In the genomic region with DNA sequence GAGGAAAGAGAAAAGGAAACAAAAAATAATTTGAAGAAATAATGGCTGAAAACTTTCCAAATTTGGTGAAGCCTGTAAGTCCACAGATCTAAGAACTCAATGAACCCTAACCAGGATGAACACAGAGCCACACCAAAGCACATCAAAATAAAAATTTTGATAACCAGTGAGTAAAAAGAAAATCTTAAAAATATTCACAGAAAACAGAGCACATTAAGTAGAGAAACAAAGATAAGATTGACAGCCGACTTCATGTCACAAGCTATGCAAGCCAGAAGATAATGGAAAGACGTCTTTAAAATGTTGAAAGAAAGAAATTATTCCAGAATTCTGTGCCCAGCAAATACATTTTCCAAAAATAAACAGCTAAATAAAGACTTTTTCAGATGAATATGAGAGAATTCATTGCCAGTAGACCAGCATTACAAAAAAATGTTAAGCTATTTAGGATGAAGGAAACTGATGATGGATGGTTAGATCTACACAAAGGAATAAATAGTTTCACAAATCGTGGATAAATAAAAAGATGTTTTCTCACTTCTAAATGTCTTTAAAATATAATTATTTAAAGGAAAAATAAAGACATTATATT, we compare ENCODE assay signal across 8 cellular contexts.
DNase-seq lines count a peak whose midpoint lies in the region; ATAC-seq and TF ChIP-seq lines count a peak whose summit lies in the region.

No MANE protein-coding gene starts in this region.

- TF ChIP-seq CTCF in HEK293 (tag by site-specific recombination; IDR thresholded peaks at IDR 0.05) (no peak), fibroblast of the aortic adventitia (IDR thresholded peaks at IDR 0.05; ENCODE audit: insufficient read depth, low read length) (no peak)

- CTCF ChIA-PET in HEK293 (lab: Yijun Ruan, JAX), result no interaction called here

- POLR2A ChIA-PET in HEK293 (lab: Yijun Ruan, JAX), result no interaction called here

- DNase-seq in CD1c-positive myeloid dendritic cell (ENCODE audit: extremely low spot score) (peak; percentile 12), RPMI8226 (peak; percentile 39), fibroblast of the aortic adventitia (ENCODE audit: low read depth) (peak; percentile 47), hippocampal formation (lab: John Stamatoyannopoulos, UW) (no peak), NCI-H510A treated with DMSO at 0.1 percent for 48 hours (lab: John Stamatoyannopoulos, UW) (no peak)
- DNase-seq in activated T-cell treated with anti-CD3 and anti-CD28 coated beads, Interleukin-2, amount 50 U/mL, for 48 hours, result no peak

- no peaks in the 10 kb centered on the region for H3K9me3 ChIP-seq in HEK293 (ENCODE audit: control insufficient read depth, insufficient read depth, low read depth, low read length)

- no peak overlapping the region for H3K4me3 ChIP-seq in HEK293 (ENCODE audit: low read depth, low read length)
- H3K4me3 ChIP-seq in fibroblast of the aortic adventitia (ENCODE audit: low read depth, low read length), result no peak overlapping the region

- no peak overlapping the region for H3K27ac ChIP-seq in HEK293 (ENCODE audit: extremely low read depth, low read depth, low read length)

- peaks cover 6% of the 10 kb centered on the region; the same call in 1 of the 2 replicates for H3K4me1 ChIP-seq in HEK293 (ENCODE audit: control insufficient read depth, insufficient read depth, low read length)

- H3K36me3 ChIP-seq in HEK293 (ENCODE audit: control insufficient read depth in 2 of 2, insufficient read depth in 1 of 2, low read length in 2 of 2), result no peaks in the 10 kb centered on the region

- no peak for ATAC-seq in HG02973 (IDR thresholded peaks at IDR 0.05; ENCODE audit: unreplicated experiment)

TF ChIP-seq in HEK293, 187 proteins besides CTCF, POLR2A, EP300 and RAD21 (continues in another document):
- TF ChIP-seq GLI4 (tag by site-specific recombination; IDR thresholded peaks at IDR 0.05), result no peak
- no peak for TF ChIP-seq HOXA7 (CRISPR knock-in tag; IDR thresholded peaks at IDR 0.05; ENCODE audit: borderline replicate concordance)
- TF ChIP-seq ZFP3 (tag by site-specific recombination; IDR thresholded peaks at IDR 0.05; ENCODE audit: low read depth), result no peak
- TF ChIP-seq ZNF404 (tag by site-specific recombination; IDR thresholded peaks at IDR 0.05), result 0 out of 2 replicates have a peak, but pooled peaks have one; percentile 41
- peak; percentile 81 for TF ChIP-seq ZNF529 (tag by site-specific recombination; IDR thresholded peaks at IDR 0.05; ENCODE audit: insufficient replicate concordance)
- TF ChIP-seq, protein P1, sequence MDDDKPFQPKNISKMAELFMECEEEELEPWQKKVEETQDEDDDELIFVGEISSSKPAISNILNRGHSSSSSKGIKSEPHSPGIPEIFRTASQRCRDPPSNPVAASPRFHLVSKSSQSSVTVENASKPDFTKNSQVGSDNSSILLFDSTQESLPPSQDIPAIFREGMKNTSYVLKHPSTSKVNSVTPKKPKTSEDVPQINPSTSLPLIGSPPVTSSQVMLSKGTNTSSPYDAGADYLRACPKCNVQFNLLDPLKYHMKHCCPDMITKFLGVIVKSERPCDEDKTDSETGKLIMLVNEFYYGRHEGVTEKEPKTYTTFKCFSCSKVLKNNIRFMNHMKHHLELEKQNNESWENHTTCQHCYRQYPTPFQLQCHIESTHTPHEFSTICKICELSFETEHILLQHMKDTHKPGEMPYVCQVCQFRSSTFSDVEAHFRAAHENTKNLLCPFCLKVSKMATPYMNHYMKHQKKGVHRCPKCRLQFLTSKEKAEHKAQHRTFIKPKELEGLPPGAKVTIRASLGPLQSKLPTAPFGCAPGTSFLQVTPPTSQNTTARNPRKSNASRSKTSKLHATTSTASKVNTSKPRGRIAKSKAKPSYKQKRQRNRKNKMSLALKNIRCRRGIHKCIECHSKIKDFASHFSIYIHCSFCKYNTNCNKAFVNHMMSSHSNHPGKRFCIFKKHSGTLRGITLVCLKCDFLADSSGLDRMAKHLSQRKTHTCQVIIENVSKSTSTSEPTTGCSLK (tag by site-specific recombination; IDR thresholded peaks at IDR 0.05), result 0 out of 2 replicates have a peak, but pooled peaks have one; percentile 45
- TF ChIP-seq ZNF558 (tag by site-specific recombination; IDR thresholded peaks at IDR 0.05), result peak; percentile 86
- no peak for TF ChIP-seq ZNF157 (tag by site-specific recombination; IDR thresholded peaks at IDR 0.05)
- TF ChIP-seq, protein P2, sequence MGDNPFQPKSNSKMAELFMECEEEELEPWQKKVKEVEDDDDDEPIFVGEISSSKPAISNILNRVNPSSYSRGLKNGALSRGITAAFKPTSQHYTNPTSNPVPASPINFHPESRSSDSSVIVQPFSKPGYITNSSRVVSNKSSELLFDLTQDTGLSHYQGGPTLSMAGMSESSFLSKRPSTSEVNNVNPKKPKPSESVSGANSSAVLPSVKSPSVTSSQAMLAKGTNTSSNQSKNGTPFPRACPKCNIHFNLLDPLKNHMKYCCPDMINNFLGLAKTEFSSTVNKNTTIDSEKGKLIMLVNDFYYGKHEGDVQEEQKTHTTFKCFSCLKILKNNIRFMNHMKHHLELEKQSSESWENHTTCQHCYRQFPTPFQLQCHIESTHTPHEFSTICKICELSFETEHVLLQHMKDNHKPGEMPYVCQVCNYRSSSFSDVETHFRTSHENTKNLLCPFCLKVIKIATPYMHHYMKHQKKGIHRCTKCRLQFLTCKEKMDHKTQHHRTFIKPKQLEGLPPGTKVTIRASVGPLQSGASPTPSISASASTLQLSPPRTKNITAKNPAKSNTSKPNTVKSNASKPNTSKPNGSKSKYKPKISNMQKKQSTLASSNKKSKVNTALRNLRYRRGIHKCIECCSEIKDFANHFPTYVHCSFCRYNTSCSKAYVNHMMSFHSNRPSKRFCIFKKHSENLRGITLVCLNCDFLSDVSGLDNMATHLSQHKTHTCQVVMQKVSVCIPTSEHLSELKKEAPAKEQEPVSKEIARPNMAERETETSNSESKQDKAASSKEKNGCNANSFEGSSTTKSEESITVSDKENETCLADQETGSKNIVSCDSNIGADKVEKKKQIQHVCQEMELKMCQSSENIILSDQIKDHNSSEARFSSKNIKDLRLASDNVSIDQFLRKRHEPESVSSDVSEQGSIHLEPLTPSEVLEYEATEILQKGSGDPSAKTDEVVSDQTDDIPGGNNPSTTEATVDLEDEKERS (tag by site-specific recombination; IDR thresholded peaks at IDR 0.05), result peak; percentile 96
- TF ChIP-seq, protein P3, sequence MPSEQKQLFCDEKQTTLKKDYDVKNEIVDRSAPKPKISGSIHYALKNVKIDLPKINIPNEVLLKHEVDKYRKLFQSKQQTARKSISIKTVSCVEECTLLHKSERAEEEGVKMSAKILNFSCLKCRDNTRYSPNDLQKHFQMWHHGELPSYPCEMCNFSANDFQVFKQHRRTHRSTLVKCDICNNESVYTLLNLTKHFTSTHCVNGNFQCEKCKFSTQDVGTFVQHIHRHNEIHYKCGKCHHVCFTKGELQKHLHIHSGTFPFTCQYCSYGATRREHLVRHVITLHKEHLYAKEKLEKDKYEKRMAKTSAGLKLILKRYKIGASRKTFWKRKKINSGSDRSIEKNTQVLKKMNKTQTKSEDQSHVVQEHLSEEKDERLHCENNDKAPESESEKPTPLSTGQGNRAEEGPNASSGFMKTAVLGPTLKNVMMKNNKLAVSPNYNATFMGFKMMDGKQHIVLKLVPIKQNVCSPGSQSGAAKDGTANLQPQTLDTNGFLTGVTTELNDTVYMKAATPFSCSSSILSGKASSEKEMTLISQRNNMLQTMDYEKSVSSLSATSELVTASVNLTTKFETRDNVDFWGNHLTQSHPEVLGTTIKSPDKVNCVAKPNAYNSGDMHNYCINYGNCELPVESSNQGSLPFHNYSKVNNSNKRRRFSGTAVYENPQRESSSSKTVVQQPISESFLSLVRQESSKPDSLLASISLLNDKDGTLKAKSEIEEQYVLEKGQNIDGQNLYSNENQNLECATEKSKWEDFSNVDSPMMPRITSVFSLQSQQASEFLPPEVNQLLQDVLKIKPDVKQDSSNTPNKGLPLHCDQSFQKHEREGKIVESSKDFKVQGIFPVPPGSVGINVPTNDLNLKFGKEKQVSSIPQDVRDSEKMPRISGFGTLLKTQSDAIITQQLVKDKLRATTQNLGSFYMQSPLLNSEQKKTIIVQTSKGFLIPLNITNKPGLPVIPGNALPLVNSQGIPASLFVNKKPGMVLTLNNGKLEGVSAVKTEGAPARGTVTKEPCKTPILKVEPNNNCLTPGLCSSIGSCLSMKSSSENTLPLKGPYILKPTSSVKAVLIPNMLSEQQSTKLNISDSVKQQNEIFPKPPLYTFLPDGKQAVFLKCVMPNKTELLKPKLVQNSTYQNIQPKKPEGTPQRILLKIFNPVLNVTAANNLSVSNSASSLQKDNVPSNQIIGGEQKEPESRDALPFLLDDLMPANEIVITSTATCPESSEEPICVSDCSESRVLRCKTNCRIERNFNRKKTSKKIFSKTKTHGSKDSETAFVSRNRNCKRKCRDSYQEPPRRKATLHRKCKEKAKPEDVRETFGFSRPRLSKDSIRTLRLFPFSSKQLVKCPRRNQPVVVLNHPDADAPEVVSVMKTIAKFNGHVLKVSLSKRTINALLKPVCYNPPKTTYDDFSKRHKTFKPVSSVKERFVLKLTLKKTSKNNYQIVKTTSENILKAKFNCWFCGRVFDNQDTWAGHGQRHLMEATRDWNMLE (tag by site-specific recombination; conservative IDR thresholded peaks at IDR 0.05; ENCODE audit: low read depth), result peak; percentile 45; the same call in 1 of the 2 replicates
- TF ChIP-seq KLF8 (tag by site-specific recombination; IDR thresholded peaks at IDR 0.05), result 0 out of 2 replicates have a peak, but pooled peaks have one; percentile 28
- no peak for TF ChIP-seq ZNF624 (tag by site-specific recombination; IDR thresholded peaks at IDR 0.05)
- no peak for TF ChIP-seq ZBTB20 (tag by site-specific recombination; IDR thresholded peaks at IDR 0.05)
- peak; percentile 95; the same call in 1 of the 2 replicates for TF ChIP-seq TRIM28 (IDR thresholded peaks at IDR 0.05; ENCODE audit: borderline replicate concordance, low read length)
- no peak for TF ChIP-seq PRDM1 (tag by site-specific recombination; IDR thresholded peaks at IDR 0.05)
- no peak for TF ChIP-seq SCRT2 (tag by site-specific recombination; IDR thresholded peaks at IDR 0.05)
- peak; percentile 74; the same call in 1 of the 2 replicates for TF ChIP-seq ZNF549 (tag by site-specific recombination; IDR thresholded peaks at IDR 0.05)

Comparison
In these comparisons a context has a peak if more than half of its experiments do, and no peak if none do; other contexts are left out.
1. DNase-seq: peak in CD1c-positive myeloid dendritic cell (single experiment), RPMI8226 (single experiment) and fibroblast of the aortic adventitia (single experiment); none in activated T-cell treated with anti-CD3 and anti-CD28 coated beads, Interleukin-2, amount 50 U/mL, for 48 hours (0 of 2), hippocampal formation (0 of 2) and NCI-H510A treated with DMSO at 0.1 percent for 48 hours (single experiment).